Comparison of ENCODE assay signal across 2 cellular contexts in the genomic region with DNA sequence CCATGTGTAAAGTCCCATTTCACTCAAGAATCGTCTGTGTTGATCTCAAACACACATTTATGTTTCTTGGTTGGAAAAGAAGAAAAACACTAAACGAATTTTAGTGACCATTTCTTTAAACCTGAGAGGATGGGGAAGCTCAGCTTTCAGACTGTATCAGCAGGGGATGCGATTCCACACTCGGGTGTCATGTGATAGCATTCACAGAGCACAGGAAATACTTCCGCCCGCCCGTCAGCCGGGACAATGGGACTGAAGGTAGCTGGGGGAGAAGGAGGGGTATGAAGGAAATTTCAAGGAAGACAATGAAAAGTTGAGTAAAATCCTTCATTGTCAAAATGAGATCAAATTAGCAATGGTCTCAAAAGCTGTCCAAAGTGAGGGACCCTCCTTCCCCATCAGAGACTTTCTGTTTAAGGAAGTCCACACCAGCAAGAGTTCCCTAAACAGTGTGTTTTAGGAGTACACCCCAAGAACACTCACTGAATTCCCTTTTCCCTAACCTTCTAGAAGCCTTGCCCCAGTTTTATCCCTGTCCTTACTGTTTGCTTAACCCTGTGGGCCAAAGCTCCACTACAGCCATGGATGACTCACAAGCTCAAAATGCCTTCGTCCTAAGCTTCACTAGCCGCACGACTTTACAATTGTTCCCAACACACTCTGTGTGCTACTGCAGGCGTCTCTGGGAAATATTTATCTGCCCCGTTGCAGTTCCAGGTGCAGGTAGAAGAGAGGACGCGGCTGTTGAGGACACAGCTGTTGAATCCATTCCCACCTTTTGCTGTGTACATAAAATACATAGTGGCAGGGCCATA.
TF ChIP-seq lines count a peak whose summit lies in the region.

No MANE protein-coding gene starts in this region.

TF ChIP-seq in IMR-90, 13 proteins besides CTCF, POLR2A, EP300 and RAD21:
- TF ChIP-seq NFE2L2 (IDR thresholded peaks at IDR 0.05; ENCODE audit: low read depth, low read length) (no peak), BHLHE40 (IDR thresholded peaks at IDR 0.05; ENCODE audit: low read depth, low read length) (no peak), SMC3 (IDR thresholded peaks at IDR 0.05; ENCODE audit: low read depth, low read length) (no peak), CEBPB (IDR thresholded peaks at IDR 0.05; ENCODE audit: low read depth, low read length) (no peak), RCOR1 (IDR thresholded peaks at IDR 0.05; ENCODE audit: insufficient replicate concordance, low read length) (no peak), MXI1 (IDR thresholded peaks at IDR 0.05; ENCODE audit: borderline replicate concordance, low read depth, low read length) (no peak), RFX5 (IDR thresholded peaks at IDR 0.05; ENCODE audit: low read depth, low read length) (no peak), MAFK (IDR thresholded peaks at IDR 0.05; ENCODE audit: low read depth, low read length) (no peak), FOS (IDR thresholded peaks at IDR 0.05; ENCODE audit: low read depth, low read length) (no peak), MAZ (IDR thresholded peaks at IDR 0.05; ENCODE audit: borderline replicate concordance, low read depth, low read length) (no peak), CHD1 (IDR thresholded peaks at IDR 0.05; ENCODE audit: low read depth, low read length) (no peak)
- TF ChIP-seq, protein P1, sequence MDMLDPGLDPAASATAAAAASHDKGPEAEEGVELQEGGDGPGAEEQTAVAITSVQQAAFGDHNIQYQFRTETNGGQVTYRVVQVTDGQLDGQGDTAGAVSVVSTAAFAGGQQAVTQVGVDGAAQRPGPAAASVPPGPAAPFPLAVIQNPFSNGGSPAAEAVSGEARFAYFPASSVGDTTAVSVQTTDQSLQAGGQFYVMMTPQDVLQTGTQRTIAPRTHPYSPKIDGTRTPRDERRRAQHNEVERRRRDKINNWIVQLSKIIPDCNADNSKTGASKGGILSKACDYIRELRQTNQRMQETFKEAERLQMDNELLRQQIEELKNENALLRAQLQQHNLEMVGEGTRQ (IDR thresholded peaks at IDR 0.05; ENCODE audit: low read depth, low read length), result no peak; the same call in 1 of the 2 replicates
- TF ChIP-seq, protein P2, sequence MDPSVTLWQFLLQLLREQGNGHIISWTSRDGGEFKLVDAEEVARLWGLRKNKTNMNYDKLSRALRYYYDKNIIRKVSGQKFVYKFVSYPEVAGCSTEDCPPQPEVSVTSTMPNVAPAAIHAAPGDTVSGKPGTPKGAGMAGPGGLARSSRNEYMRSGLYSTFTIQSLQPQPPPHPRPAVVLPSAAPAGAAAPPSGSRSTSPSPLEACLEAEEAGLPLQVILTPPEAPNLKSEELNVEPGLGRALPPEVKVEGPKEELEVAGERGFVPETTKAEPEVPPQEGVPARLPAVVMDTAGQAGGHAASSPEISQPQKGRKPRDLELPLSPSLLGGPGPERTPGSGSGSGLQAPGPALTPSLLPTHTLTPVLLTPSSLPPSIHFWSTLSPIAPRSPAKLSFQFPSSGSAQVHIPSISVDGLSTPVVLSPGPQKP (IDR thresholded peaks at IDR 0.05; ENCODE audit: borderline replicate concordance, low read depth, low read length), result no peak

TF ChIP-seq in HepG2, 621 proteins besides CTCF, POLR2A, EP300 and RAD21 (continues in another document):
- no peak for TF ChIP-seq MTA3 (CRISPR knock-in tag; IDR thresholded peaks at IDR 0.05)
- no peak for TF ChIP-seq IKZF1 (IDR thresholded peaks at IDR 0.05)
- TF ChIP-seq, protein P3, sequence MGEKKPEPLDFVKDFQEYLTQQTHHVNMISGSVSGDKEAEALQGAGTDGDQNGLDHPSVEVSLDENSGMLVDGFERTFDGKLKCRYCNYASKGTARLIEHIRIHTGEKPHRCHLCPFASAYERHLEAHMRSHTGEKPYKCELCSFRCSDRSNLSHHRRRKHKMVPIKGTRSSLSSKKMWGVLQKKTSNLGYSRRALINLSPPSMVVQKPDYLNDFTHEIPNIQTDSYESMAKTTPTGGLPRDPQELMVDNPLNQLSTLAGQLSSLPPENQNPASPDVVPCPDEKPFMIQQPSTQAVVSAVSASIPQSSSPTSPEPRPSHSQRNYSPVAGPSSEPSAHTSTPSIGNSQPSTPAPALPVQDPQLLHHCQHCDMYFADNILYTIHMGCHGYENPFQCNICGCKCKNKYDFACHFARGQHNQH (CRISPR knock-in tag; IDR thresholded peaks at IDR 0.05), result 0 out of 2 replicates have a peak, but pooled peaks have one; percentile 53
- TF ChIP-seq, protein P4, sequence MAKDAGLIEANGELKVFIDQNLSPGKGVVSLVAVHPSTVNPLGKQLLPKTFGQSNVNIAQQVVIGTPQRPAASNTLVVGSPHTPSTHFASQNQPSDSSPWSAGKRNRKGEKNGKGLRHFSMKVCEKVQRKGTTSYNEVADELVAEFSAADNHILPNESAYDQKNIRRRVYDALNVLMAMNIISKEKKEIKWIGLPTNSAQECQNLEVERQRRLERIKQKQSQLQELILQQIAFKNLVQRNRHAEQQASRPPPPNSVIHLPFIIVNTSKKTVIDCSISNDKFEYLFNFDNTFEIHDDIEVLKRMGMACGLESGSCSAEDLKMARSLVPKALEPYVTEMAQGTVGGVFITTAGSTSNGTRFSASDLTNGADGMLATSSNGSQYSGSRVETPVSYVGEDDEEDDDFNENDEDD (CRISPR knock-in tag; IDR thresholded peaks at IDR 0.05; ENCODE audit: borderline replicate concordance), result peak; percentile 26; the same call in 1 of the 2 replicates
- TF ChIP-seq ZNF260 (CRISPR knock-in tag; IDR thresholded peaks at IDR 0.05; ENCODE audit: borderline replicate concordance, low read depth), result no peak
- peak; percentile 39; the same call in 1 of the 2 replicates for TF ChIP-seq SALL1 (CRISPR knock-in tag; IDR thresholded peaks at IDR 0.05)
- 0 out of 2 replicates have a peak, but pooled peaks have one; percentile 25 for TF ChIP-seq RCOR2 (CRISPR knock-in tag; IDR thresholded peaks at IDR 0.05)
- TF ChIP-seq JUN (CRISPR knock-in tag; IDR thresholded peaks at IDR 0.05), result peak; percentile 72; the same call in 1 of the 2 replicates
- TF ChIP-seq ZNF772 (CRISPR knock-in tag; IDR thresholded peaks at IDR 0.05), result 0 out of 2 replicates have a peak, but pooled peaks have one; percentile 69
- TF ChIP-seq MIXL1 (CRISPR knock-in tag; IDR thresholded peaks at IDR 0.05), result 0 out of 2 replicates have a peak, but pooled peaks have one; percentile 16
- TF ChIP-seq, protein P5, sequence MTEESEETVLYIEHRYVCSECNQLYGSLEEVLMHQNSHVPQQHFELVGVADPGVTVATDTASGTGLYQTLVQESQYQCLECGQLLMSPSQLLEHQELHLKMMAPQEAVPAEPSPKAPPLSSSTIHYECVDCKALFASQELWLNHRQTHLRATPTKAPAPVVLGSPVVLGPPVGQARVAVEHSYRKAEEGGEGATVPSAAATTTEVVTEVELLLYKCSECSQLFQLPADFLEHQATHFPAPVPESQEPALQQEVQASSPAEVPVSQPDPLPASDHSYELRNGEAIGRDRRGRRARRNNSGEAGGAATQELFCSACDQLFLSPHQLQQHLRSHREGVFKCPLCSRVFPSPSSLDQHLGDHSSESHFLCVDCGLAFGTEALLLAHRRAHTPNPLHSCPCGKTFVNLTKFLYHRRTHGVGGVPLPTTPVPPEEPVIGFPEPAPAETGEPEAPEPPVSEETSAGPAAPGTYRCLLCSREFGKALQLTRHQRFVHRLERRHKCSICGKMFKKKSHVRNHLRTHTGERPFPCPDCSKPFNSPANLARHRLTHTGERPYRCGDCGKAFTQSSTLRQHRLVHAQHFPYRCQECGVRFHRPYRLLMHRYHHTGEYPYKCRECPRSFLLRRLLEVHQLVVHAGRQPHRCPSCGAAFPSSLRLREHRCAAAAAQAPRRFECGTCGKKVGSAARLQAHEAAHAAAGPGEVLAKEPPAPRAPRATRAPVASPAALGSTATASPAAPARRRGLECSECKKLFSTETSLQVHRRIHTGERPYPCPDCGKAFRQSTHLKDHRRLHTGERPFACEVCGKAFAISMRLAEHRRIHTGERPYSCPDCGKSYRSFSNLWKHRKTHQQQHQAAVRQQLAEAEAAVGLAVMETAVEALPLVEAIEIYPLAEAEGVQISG (CRISPR knock-in tag; IDR thresholded peaks at IDR 0.05), result no peak
- no peak for TF ChIP-seq POLR2AphosphoS2 (IDR thresholded peaks at IDR 0.05; ENCODE audit: low read depth, low read length)
- TF ChIP-seq, protein P6, sequence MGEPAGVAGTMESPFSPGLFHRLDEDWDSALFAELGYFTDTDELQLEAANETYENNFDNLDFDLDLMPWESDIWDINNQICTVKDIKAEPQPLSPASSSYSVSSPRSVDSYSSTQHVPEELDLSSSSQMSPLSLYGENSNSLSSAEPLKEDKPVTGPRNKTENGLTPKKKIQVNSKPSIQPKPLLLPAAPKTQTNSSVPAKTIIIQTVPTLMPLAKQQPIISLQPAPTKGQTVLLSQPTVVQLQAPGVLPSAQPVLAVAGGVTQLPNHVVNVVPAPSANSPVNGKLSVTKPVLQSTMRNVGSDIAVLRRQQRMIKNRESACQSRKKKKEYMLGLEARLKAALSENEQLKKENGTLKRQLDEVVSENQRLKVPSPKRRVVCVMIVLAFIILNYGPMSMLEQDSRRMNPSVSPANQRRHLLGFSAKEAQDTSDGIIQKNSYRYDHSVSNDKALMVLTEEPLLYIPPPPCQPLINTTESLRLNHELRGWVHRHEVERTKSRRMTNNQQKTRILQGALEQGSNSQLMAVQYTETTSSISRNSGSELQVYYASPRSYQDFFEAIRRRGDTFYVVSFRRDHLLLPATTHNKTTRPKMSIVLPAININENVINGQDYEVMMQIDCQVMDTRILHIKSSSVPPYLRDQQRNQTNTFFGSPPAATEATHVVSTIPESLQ (CRISPR knock-in tag; conservative IDR thresholded peaks at IDR 0.05), result no peak
- TF ChIP-seq ZSCAN31 (CRISPR knock-in tag; IDR thresholded peaks at IDR 0.05; ENCODE audit: low read depth), result 0 out of 2 replicates have a peak, but pooled peaks have one; percentile 30
- peak; percentile 25; the same call in 1 of the 2 replicates for TF ChIP-seq MED1 (CRISPR knock-in tag; IDR thresholded peaks at IDR 0.05)
- TF ChIP-seq, protein P7, sequence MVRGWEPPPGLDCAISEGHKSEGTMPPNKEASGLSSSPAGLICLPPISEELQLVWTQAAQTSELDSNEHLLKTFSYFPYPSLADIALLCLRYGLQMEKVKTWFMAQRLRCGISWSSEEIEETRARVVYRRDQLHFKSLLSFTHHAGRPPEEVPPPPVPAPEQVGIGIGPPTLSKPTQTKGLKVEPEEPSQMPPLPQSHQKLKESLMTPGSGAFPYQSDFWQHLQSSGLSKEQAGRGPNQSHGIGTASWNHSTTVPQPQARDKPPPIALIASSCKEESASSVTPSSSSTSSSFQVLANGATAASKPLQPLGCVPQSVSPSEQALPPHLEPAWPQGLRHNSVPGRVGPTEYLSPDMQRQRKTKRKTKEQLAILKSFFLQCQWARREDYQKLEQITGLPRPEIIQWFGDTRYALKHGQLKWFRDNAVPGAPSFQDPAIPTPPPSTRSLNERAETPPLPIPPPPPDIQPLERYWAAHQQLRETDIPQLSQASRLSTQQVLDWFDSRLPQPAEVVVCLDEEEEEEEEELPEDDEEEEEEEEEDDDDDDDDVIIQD (CRISPR knock-in tag; IDR thresholded peaks at IDR 0.05; ENCODE audit: low read depth), result peak; percentile 39; the same call in 1 of the 2 replicates
- TF ChIP-seq HOXA3 (CRISPR knock-in tag; IDR thresholded peaks at IDR 0.05), result peak; percentile 11; the same call in 1 of the 2 replicates
- no peak for TF ChIP-seq ZNF83 (CRISPR knock-in tag; IDR thresholded peaks at IDR 0.05; ENCODE audit: borderline replicate concordance)
- no peak for TF ChIP-seq ELF4 (CRISPR knock-in tag; IDR thresholded peaks at IDR 0.05; ENCODE audit: borderline replicate concordance)
- peak; percentile 96 for TF ChIP-seq FOSL2 (CRISPR knock-in tag; IDR thresholded peaks at IDR 0.05)
- peak; percentile 31; the same call in 1 of the 2 replicates for TF ChIP-seq DPF2 (CRISPR knock-in tag; IDR thresholded peaks at IDR 0.05; ENCODE audit: borderline replicate concordance, low read depth)
- TF ChIP-seq, protein P8, sequence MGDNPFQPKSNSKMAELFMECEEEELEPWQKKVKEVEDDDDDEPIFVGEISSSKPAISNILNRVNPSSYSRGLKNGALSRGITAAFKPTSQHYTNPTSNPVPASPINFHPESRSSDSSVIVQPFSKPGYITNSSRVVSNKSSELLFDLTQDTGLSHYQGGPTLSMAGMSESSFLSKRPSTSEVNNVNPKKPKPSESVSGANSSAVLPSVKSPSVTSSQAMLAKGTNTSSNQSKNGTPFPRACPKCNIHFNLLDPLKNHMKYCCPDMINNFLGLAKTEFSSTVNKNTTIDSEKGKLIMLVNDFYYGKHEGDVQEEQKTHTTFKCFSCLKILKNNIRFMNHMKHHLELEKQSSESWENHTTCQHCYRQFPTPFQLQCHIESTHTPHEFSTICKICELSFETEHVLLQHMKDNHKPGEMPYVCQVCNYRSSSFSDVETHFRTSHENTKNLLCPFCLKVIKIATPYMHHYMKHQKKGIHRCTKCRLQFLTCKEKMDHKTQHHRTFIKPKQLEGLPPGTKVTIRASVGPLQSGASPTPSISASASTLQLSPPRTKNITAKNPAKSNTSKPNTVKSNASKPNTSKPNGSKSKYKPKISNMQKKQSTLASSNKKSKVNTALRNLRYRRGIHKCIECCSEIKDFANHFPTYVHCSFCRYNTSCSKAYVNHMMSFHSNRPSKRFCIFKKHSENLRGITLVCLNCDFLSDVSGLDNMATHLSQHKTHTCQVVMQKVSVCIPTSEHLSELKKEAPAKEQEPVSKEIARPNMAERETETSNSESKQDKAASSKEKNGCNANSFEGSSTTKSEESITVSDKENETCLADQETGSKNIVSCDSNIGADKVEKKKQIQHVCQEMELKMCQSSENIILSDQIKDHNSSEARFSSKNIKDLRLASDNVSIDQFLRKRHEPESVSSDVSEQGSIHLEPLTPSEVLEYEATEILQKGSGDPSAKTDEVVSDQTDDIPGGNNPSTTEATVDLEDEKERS (CRISPR knock-in tag; IDR thresholded peaks at IDR 0.05), result peak; percentile 30; the same call in 1 of the 2 replicates
- no peak for TF ChIP-seq SOX6 (IDR thresholded peaks at IDR 0.05)
- peak; percentile 54 for TF ChIP-seq SOX6 (CRISPR knock-in tag; IDR thresholded peaks at IDR 0.05)
